8 cellular contexts compared by ENCODE assay signal in the genomic region with DNA sequence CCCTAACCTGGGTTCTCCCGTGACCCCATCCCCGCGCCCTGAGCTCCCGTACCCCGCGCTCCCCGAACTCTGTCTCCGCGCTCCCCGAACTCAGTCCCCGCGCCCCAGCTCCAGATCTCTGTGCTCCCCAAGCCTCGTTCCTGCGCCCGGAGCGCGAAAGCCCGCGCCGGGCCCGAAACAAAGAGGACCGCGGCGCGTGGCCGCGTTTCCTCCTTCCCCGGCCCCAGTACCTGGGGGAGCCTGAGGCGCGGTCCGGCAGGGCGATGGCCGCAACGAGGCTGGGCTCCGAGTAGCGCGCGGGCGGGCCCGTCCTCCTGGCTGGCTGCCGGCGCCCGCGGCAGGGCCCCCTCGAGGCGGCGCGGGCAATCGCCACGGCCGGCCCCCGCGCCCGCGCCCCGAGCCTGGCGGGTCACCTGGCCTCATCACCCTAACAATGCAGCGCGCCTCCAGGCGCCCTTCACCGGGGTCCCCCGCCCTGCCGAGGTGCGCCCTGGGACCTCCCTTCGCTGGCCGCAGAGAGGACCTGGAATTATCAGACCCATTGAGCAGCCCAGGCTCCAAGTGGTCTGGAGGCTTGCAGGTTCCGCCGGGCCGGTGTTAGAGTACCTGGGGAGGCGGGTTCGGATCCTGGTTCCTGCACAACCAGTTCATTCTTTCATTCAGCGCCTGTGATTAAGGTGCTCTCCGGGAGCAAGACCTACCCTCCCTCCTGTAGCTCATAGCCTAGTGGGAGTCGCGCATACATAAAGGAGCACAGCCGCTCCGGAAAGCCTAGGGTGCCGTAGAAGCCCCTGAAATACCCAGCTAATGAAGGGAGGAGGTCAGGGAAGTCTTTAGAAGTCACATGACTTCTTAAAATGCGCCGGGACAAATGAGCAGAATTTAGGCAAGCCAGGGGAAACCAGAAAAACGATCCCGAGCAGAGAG. TPM values are rescaled to one million over a fixed set of nuclear protein-coding genes. Genes with fewer than 3 reads are reported as not detected.
DNase-seq lines count a peak whose midpoint lies in the region; ATAC-seq, FAIRE-seq and TF ChIP-seq lines count a peak whose summit lies in the region.

A gene (minus strand): TSS at position 291 of the 927 bp plus-strand sequence. CDS start 142,475 bp downstream, outside the sequence.

- DNase-seq in AG08396 (ENCODE audit: low spot score) (peak; percentile 84), MCF 10A (ENCODE audit: unreplicated experiment) (no peak), kidney (peak; percentile 84)
- peak; percentile 27 for DNase-seq in stimulated activated naive B cell treated with anti-CD40 and anti-IgM and Interleukin-4, amounts not matched to agents 10 μg/mL and 1 μg/mL and 100 μg/mL, for 72 hours
- no peak for DNase-seq in effector CD8-positive, alpha-beta T cell (lab: John Stamatoyannopoulos, UW)
- no peak for DNase-seq in activated naive CD4-positive, alpha-beta T cell treated with Interleukin-2 at 50 U/mL for 16 hours

- H3K36me3 ChIP-seq in kidney (ENCODE audit: control insufficient read depth in 1 of 2, insufficient read depth in 2 of 2, low read length in 2 of 2) = peaks cover 0 to 4% of the 10 kb centered on the region in 2 donors

- H3K36me3 Mint-ChIP-seq in IgD-negative memory B cell = no peaks in the 10 kb centered on the region
- H3K36me3 Mint-ChIP-seq in MCF 10A (ENCODE audit: insufficient read depth, unreplicated experiment) = peaks cover 10% of the 10 kb centered on the region
- H3K36me3 Mint-ChIP-seq in stimulated activated naive B cell treated with anti-CD40 and anti-IgM and Interleukin-4, amounts not matched to agents 10 μg/mL and 1 μg/mL and 100 μg/mL, for 72 hours = peaks cover 2 to 3% of the 10 kb centered on the region in 2 donors

- H3K27ac Mint-ChIP-seq in IgD-negative memory B cell = peak within 1 kb of the TSS; percentile 59 to 93 (median 90)
- peak within 1 kb of the TSS; percentile 92 for H3K27ac Mint-ChIP-seq in MCF 10A (ENCODE audit: low read depth, unreplicated experiment)
- H3K27ac Mint-ChIP-seq in stimulated activated naive B cell treated with anti-CD40 and anti-IgM and Interleukin-4, amounts not matched to agents 10 μg/mL and 1 μg/mL and 100 μg/mL, for 72 hours = peak within 1 kb of the TSS; percentile 91

- POLR2A ChIA-PET in MCF 10A (lab: Yijun Ruan, JAX) = interaction anchor here (0.5 to 2.0 kb wide), 14 partner anchors 10 to 510 kb away, joined by 3 to 16 read pairs (median 4); no protein-coding TSS in a partner anchor

- H3K4me1 ChIP-seq in kidney (ENCODE audit: control insufficient read depth in 1 of 2, insufficient read depth in 1 of 2, low read depth in 1 of 2, low read length in 2 of 2) = peaks cover 27 to 37% of the 10 kb centered on the region in 2 donors

- CTCF ChIA-PET in MCF 10A (lab: Yijun Ruan, JAX) = interaction anchor here (0.6 to 1.1 kb wide), 10 partner anchors 9 to 238 kb away, joined by 3 to 5 read pairs (median 3); no protein-coding TSS in a partner anchor

- peak; percentile 69 to 76 for ATAC-seq in stimulated activated naive B cell treated with anti-CD40 and anti-IgM and Interleukin-4, amounts not matched to agents 10 μg/mL and 1 μg/mL and 100 μg/mL, for 72 hours (replicated peaks)
- no peak for ATAC-seq in GM18870 (IDR thresholded peaks at IDR 0.05; ENCODE audit: unreplicated experiment)

- peaks cover 0 to 2% (median 0%) of the 10 kb centered on the region in 3 donors for H3K9me3 Mint-ChIP-seq in IgD-negative memory B cell
- no peaks in the 10 kb centered on the region for H3K9me3 Mint-ChIP-seq in MCF 10A (ENCODE audit: unreplicated experiment)
- peaks cover 3 to 5% of the 10 kb centered on the region in 2 donors for H3K9me3 Mint-ChIP-seq in stimulated activated naive B cell treated with anti-CD40 and anti-IgM and Interleukin-4, amounts not matched to agents 10 μg/mL and 1 μg/mL and 100 μg/mL, for 72 hours

- H3K4me1 Mint-ChIP-seq in IgD-negative memory B cell = peaks cover 31 to 45% (median 43%) of the 10 kb centered on the region in 3 donors
- peaks cover 35% of the 10 kb centered on the region for H3K4me1 Mint-ChIP-seq in MCF 10A (ENCODE audit: insufficient read depth, unreplicated experiment)
- H3K4me1 Mint-ChIP-seq in stimulated activated naive B cell treated with anti-CD40 and anti-IgM and Interleukin-4, amounts not matched to agents 10 μg/mL and 1 μg/mL and 100 μg/mL, for 72 hours = peaks cover 39 to 64% of the 10 kb centered on the region in 2 donors

- peak within 1 kb of the TSS; percentile 64 to 68 for H3K4me3 ChIP-seq in kidney (ENCODE audit: low read length in 2 of 2)

- peaks cover 3% of the 10 kb centered on the region for H3K27me3 Mint-ChIP-seq in IgD-negative memory B cell
- H3K27me3 Mint-ChIP-seq in MCF 10A (ENCODE audit: insufficient read depth, unreplicated experiment) = no peaks in the 10 kb centered on the region
- H3K27me3 Mint-ChIP-seq in stimulated activated naive B cell treated with anti-CD40 and anti-IgM and Interleukin-4, amounts not matched to agents 10 μg/mL and 1 μg/mL and 100 μg/mL, for 72 hours = peaks cover 17 to 18% of the 10 kb centered on the region in 2 donors

- intact Hi-C loops in MCF 10A (cut with micrococcal nuclease) (loop anchor here (1.0 to 5.0 kb wide), 3 partner anchors 85 to 316 kb away; no protein-coding TSS in a partner anchor), kidney (cut with DNase I) (no loop called here)

- peak within 1 kb of the TSS; percentile 18 to 72 for H3K9ac ChIP-seq in kidney (ENCODE audit: low read length in 2 of 2)

- TF ChIP-seq CTCF in MCF 10A (IDR thresholded peaks at IDR 0.05; ENCODE audit: unreplicated experiment) = peak; percentile 15
- peak; percentile 10 for TF ChIP-seq CTCF in kidney (IDR thresholded peaks at IDR 0.05; ENCODE audit: borderline replicate concordance, extremely low read depth, insufficient read depth)

- peak within 1 kb of the TSS; percentile 88 to 94 for H3K27ac ChIP-seq in kidney (ENCODE audit: low read depth in 2 of 2, low read length in 2 of 2)

- peak within 1 kb of the TSS; percentile 85 to 95 (median 90) for H3K4me3 Mint-ChIP-seq in IgD-negative memory B cell
- H3K4me3 Mint-ChIP-seq in MCF 10A (ENCODE audit: unreplicated experiment) = peak within 1 kb of the TSS; percentile 94
- peak within 1 kb of the TSS; percentile 94 to 99 for H3K4me3 Mint-ChIP-seq in stimulated activated naive B cell treated with anti-CD40 and anti-IgM and Interleukin-4, amounts not matched to agents 10 μg/mL and 1 μg/mL and 100 μg/mL, for 72 hours

- no peaks in the 10 kb centered on the region for H3K9me3 ChIP-seq in kidney (ENCODE audit: control insufficient read depth in 1 of 2, low read length in 2 of 2)

- BruUV-seq in MCF 10A (replicated peaks; lab: Mats Ljungman, UMichigan) = no TSS peak

- FAIRE-seq in kidney (lab: Jason Lieb, UNC) = no peak

RNA-seq across cellular contexts. Expression of the gene that starts here (rescaled TPM):
- polyA plus RNA-seq in IgD-negative memory B cell (12.5 TPM), kidney (ENCODE audit: insufficient read depth, low read depth, low replicate concordance) (38.4 TPM)
- total RNA-seq in MCF 10A (2022) (30.1 and 33.3 TPM in 2 replicates), kidney (198 TPM)

Comparison
In these comparisons a context has a peak if more than half of its experiments do, and no peak if none do; other contexts are left out.
1. DNase-seq: peak in AG08396 (single experiment), kidney (single experiment) and stimulated activated naive B cell treated with anti-CD40 and anti-IgM and Interleukin-4, amounts not matched to agents 10 μg/mL and 1 μg/mL and 100 μg/mL, for 72 hours (single experiment); none in MCF 10A (single experiment), effector CD8-positive, alpha-beta T cell (single experiment) and activated naive CD4-positive, alpha-beta T cell treated with Interleukin-2 at 50 U/mL for 16 hours (single experiment).
2. Peak in every context shown above with its lines, with median percentiles within 50 percentile points of each other: H3K27ac Mint-ChIP-seq and H3K4me3 Mint-ChIP-seq.